Comparison of ENCODE assay signal across 9 cellular contexts in the genomic region with DNA sequence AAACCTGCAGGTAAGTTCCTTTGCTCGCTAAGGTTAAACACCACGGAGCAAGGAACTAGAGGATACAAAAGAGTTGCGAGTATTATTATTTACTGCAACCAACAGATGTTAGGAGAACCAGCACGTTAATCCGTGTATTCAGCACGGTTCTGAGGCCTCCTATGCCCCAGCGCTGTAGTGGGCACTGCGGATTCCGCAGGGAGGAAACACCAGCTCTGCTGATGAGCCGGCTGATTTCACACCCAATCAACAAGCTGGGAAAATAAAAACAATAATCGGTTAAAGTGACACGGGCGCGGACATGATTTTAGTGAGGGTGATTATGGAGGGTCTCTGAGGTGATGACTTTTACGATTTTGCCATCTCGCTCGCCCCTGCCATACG. TPM values are rescaled to one million over a fixed set of nuclear protein-coding genes. Genes with fewer than 3 reads are reported as not detected.
DNase-seq lines count a peak whose midpoint lies in the region; ATAC-seq, FAIRE-seq and TF ChIP-seq lines count a peak whose summit lies in the region.
"Had no signal": no experiment of that assay in that cellular context is flagged by ENCODE, and none has a peak within 500 bp of the region (broad histone marks: within the 10 kb centered on the region; RNA-seq: fewer than 3 reads in every experiment).

No MANE protein-coding gene starts in this region.

- intact Hi-C loops in activated CD4-positive, alpha-beta T cell treated with anti-CD3 and anti-CD28 coated beads for 36 hours (cut with DNase I, micrococcal nuclease) = no loop called here
- intact Hi-C loops in thyroid gland (cut with DNase I) = no loop called here

- no peak overlapping the region for H3K27ac Mint-ChIP-seq in activated CD4-positive, alpha-beta T cell treated with anti-CD3 and anti-CD28 coated beads for 36 hours
- H3K27ac Mint-ChIP-seq in astrocyte (ENCODE audit: unreplicated experiment) = no peak overlapping the region

- H3K4me3 ChIP-seq in astrocyte (ENCODE audit: insufficient read depth, low read depth, low read length) (peak overlapping the region; percentile 77), thyroid gland (replicated peaks in 1 of 3) (peak overlapping the region in 2 of 3 donors; percentile 61 to 74)

- H3K9ac ChIP-seq in astrocyte (ENCODE audit: low read length) = peak overlapping the region; percentile 77

- no peaks in the 10 kb centered on the region for H3K36me3 ChIP-seq in astrocyte (ENCODE audit: insufficient read depth, low read length)
- H3K36me3 ChIP-seq in thyroid gland = no peaks in the 10 kb centered on the region

- H3K27ac ChIP-seq in astrocyte (ENCODE audit: low read depth, low read length) (peak overlapping the region; percentile 64), thyroid gland (peak overlapping the region; percentile 16 to 76 (median 57))

- H3K9me3 ChIP-seq in astrocyte (ENCODE audit: insufficient read depth, low read depth, low read length) (no peaks in the 10 kb centered on the region), thyroid gland (no peaks in the 10 kb centered on the region)

- H3K4me3 Mint-ChIP-seq in activated CD4-positive, alpha-beta T cell treated with anti-CD3 and anti-CD28 coated beads for 36 hours = peak overlapping the region; percentile 53
- peak overlapping the region; percentile 71 for H3K4me3 Mint-ChIP-seq in astrocyte (ENCODE audit: unreplicated experiment)

- POLR2A ChIA-PET in activated CD4-positive, alpha-beta T cell treated with anti-CD3 and anti-CD28 coated beads for 36 hours (lab: Charles Lee) = no interaction called here

- H3K9me3 Mint-ChIP-seq in activated CD4-positive, alpha-beta T cell treated with anti-CD3 and anti-CD28 coated beads for 36 hours (ENCODE audit: low read depth) = no peaks in the 10 kb centered on the region
- H3K9me3 Mint-ChIP-seq in astrocyte (ENCODE audit: unreplicated experiment) = peaks cover 2% of the 10 kb centered on the region

- peak overlapping the region; percentile 95 for H2AFZ ChIP-seq in astrocyte (ENCODE audit: low read depth, low read length)

- H3K36me3 Mint-ChIP-seq in activated CD4-positive, alpha-beta T cell treated with anti-CD3 and anti-CD28 coated beads for 36 hours (ENCODE audit: low read depth) = no peaks in the 10 kb centered on the region
- H3K36me3 Mint-ChIP-seq in astrocyte (ENCODE audit: low read depth, unreplicated experiment) = no peaks in the 10 kb centered on the region

- no peak for DNase-seq in activated CD4-positive, alpha-beta T cell treated with anti-CD3 and anti-CD28 coated beads for 36 hours
- DNase-seq in activated CD4-positive, alpha-beta T cell treated with anti-CD3 and anti-CD28 coated beads, Interleukin-2, amount 50 U/mL, for 48 hours = no peak
- DNase-seq in astrocyte (ENCODE audit: low read depth) (no peak), left kidney (ENCODE audit: low read depth, low spot score) (peak; percentile 54), thyroid gland (no peak), NCI-H510A (lab: John Stamatoyannopoulos, UW) (no peak), KBM-7 (no peak)

- no peak for TF ChIP-seq POLR2A in thyroid gland (IDR thresholded peaks at IDR 0.05)

- 48 to 56% methylated on average over 18 of the region's 18 CpGs for WGBS in thyroid gland, 2 donors

- in situ Hi-C loops in KBM-7 (cut with MboI; ENCODE audit: low pct_unique_long_range_greater_than_20kb, low sequenced_read_pairs) = no loop called here

- peaks cover 8% of the 10 kb centered on the region for H3K4me1 Mint-ChIP-seq in activated CD4-positive, alpha-beta T cell treated with anti-CD3 and anti-CD28 coated beads for 36 hours
- H3K4me1 Mint-ChIP-seq in astrocyte (ENCODE audit: low read depth, unreplicated experiment) = no peaks in the 10 kb centered on the region

- no peaks in the 10 kb centered on the region for H3K27me3 ChIP-seq in astrocyte (ENCODE audit: insufficient read depth, low read length)
- no peaks in the 10 kb centered on the region for H3K27me3 ChIP-seq in thyroid gland

- peak overlapping the region; percentile 95 for H3K4me2 ChIP-seq in astrocyte (ENCODE audit: low read length)

- peaks cover 7% of the 10 kb centered on the region for H3K79me2 ChIP-seq in astrocyte (ENCODE audit: insufficient read depth, low read length)

- peaks cover 13% of the 10 kb centered on the region for H3K27me3 Mint-ChIP-seq in activated CD4-positive, alpha-beta T cell treated with anti-CD3 and anti-CD28 coated beads for 36 hours
- peaks cover 2% of the 10 kb centered on the region for H3K27me3 Mint-ChIP-seq in astrocyte (ENCODE audit: low read depth, unreplicated experiment)

- FAIRE-seq in astrocyte (lab: Jason Lieb, UNC) = no peak

- TF ChIP-seq CTCF in astrocyte (IDR thresholded peaks at IDR 0.05; ENCODE audit: insufficient read depth, low read depth, low read length) (no peak), thyroid gland (IDR thresholded peaks at IDR 0.05) (no peak)

- CTCF ChIA-PET in activated CD4-positive, alpha-beta T cell treated with anti-CD3 and anti-CD28 coated beads for 36 hours (lab: Charles Lee) = interaction anchor here (0.6 to 1.4 kb wide), 2 partner anchors 12 to 73 kb away, joined by 3 to 4 read pairs; no protein-coding TSS in a partner anchor

- peaks cover 7% of the 10 kb centered on the region for H3K4me1 ChIP-seq in astrocyte (ENCODE audit: insufficient read depth, low read length)
- H3K4me1 ChIP-seq in thyroid gland = peaks cover 3 to 9% of the 10 kb centered on the region in 2 donors

- ATAC-seq in activated CD4-positive, alpha-beta T cell treated with anti-CD3 and anti-CD28 coated beads for 36 hours = no peak
- ATAC-seq in HG03196 (IDR thresholded peaks at IDR 0.05; ENCODE audit: unreplicated experiment) = no peak

- H4K20me1 ChIP-seq in astrocyte (ENCODE audit: insufficient read depth, low read length) = no peaks in the 10 kb centered on the region

RNA-seq across cellular contexts. Expression of gene PRELID2, which starts 0.7 kb away (rescaled TPM):
- total RNA-seq in activated CD4-positive, alpha-beta T cell treated with anti-CD3 and anti-CD28 coated beads for 36 hours = 1 to 10 TPM; 3.2 to 3.3 TPM
- total RNA-seq in astrocyte (9.2 and 9.9 TPM in 2 replicates), thyroid gland (10 to 100 TPM; 11.5 to 27.9 (median 21.4) TPM)

RNA-seq across cellular contexts. Expression of gene GRXCR2, which starts 37.0 kb away (rescaled TPM):
- total RNA-seq in activated CD4-positive, alpha-beta T cell treated with anti-CD3 and anti-CD28 coated beads for 36 hours = not detected
- total RNA-seq in astrocyte (not detected in 2 replicates), thyroid gland (under 1 TPM in 1 of 4 donors, not detected in 3; 0.13 TPM)
- total RNA-seq: lung microvascular endothelial cell had no signal
